ENCODE assay signal across 8 cellular contexts in genomic region chr18:34787931-34788532, GRCh38.
DNase-seq lines count a peak whose midpoint lies in the region; ATAC-seq and TF ChIP-seq lines count a peak whose summit lies in the region.

No MANE protein-coding gene starts in this region.

- peaks cover 23% of the 10 kb centered on the region for H3K4me1 Mint-ChIP-seq in HFFc6 (ENCODE audit: low read depth)

- peak; percentile 86 to 93 (median 92) for ATAC-seq in right lobe of liver

- H3K36me3 Mint-ChIP-seq in HFFc6 (ENCODE audit: low read depth): no peaks in the 10 kb centered on the region

- H3K9me3 ChIP-seq in right lobe of liver (no peaks in the 10 kb centered on the region), tibial artery (no peaks in the 10 kb centered on the region)

- no peaks in the 10 kb centered on the region for H3K27me3 ChIP-seq in right lobe of liver
- no peaks in the 10 kb centered on the region for H3K27me3 ChIP-seq in tibial artery

- H3K9me3 Mint-ChIP-seq in HFFc6: no peaks in the 10 kb centered on the region

- H3K4me3 Mint-ChIP-seq in HFFc6: no peak overlapping the region

- TF ChIP-seq POLR2A in right lobe of liver (IDR thresholded peaks at IDR 0.05): no peak

- TF ChIP-seq CTCF in GM10266 (IDR thresholded peaks at IDR 0.05; ENCODE audit: control insufficient read depth, insufficient read depth, low read depth, missing control alignments) (peak; percentile 67), HFFc6 (IDR thresholded peaks at IDR 0.05) (peak; percentile 92), coronary artery (IDR thresholded peaks at IDR 0.05) (peak; percentile 64), right lobe of liver (IDR thresholded peaks at IDR 0.05) (peak; percentile 72 to 86 (median 77)), tibial artery (IDR thresholded peaks at IDR 0.05) (peak; percentile 71 to 82)

- intact Hi-C loops in right lobe of liver (cut with DNase I): no loop called here
- intact Hi-C loops in tibial artery (cut with DNase I; ENCODE audit: low total_unique reads): loop anchor here (10.0 kb wide), 4 partner anchors 133 to 663 kb away; no protein-coding TSS in a partner anchor

- H3K27ac ChIP-seq in coronary artery (no peak overlapping the region), right lobe of liver (no peak overlapping the region), tibial artery (no peak overlapping the region)

- WGBS in right lobe of liver (ENCODE audit: insufficient coverage, low coverage, low lambda C conversion rate, missing lambda C conversion rate): 7% methylated on average over 7 of the region's 7 CpGs

- H3K27me3 Mint-ChIP-seq in HFFc6 (ENCODE audit: insufficient read depth): no peaks in the 10 kb centered on the region

- H3K4me1 ChIP-seq in right lobe of liver: no peaks in the 10 kb centered on the region
- H3K4me1 ChIP-seq in tibial artery: peaks cover 0 to 12% (median 0%) of the 10 kb centered on the region in 4 donors

- H3K36me3 ChIP-seq in right lobe of liver (no peaks in the 10 kb centered on the region), tibial artery (no peaks in the 10 kb centered on the region)

- DNase-seq in A172 (ENCODE audit: low spot score) (peak; percentile 70), GM10266 (ENCODE audit: extremely low spot score) (peak; percentile 31), HFFc6 (peak; percentile 42), NCI-H1092 (lab: John Stamatoyannopoulos, UW) (peak; percentile 83), SHP77 treated with DMSO at 0.1 percent for 48 hours (lab: John Stamatoyannopoulos, UW) (peak; percentile 61), coronary artery (ENCODE audit: low spot score) (no peak), right lobe of liver (no peak), tibial artery (no peak)

- H3K27ac Mint-ChIP-seq in HFFc6: no peak overlapping the region

- H3K4me3 ChIP-seq in coronary artery: no peak overlapping the region
- H3K4me3 ChIP-seq in right lobe of liver: no peak overlapping the region
- H3K4me3 ChIP-seq in tibial artery: no peak overlapping the region

Comparison
In these comparisons a context has a peak if more than half of its experiments do, and no peak if none do; other contexts are left out.
1. DNase-seq: peak in A172 (single experiment), GM10266 (single experiment), HFFc6 (single experiment), NCI-H1092 (single experiment) and SHP77 treated with DMSO at 0.1 percent for 48 hours (single experiment); none in coronary artery (single experiment), right lobe of liver (0 of 3) and tibial artery (0 of 2).
2. Peak in every context shown above with its lines, with median percentiles within 50 percentile points of each other: CTCF ChIP-seq.